In the genomic region with DNA sequence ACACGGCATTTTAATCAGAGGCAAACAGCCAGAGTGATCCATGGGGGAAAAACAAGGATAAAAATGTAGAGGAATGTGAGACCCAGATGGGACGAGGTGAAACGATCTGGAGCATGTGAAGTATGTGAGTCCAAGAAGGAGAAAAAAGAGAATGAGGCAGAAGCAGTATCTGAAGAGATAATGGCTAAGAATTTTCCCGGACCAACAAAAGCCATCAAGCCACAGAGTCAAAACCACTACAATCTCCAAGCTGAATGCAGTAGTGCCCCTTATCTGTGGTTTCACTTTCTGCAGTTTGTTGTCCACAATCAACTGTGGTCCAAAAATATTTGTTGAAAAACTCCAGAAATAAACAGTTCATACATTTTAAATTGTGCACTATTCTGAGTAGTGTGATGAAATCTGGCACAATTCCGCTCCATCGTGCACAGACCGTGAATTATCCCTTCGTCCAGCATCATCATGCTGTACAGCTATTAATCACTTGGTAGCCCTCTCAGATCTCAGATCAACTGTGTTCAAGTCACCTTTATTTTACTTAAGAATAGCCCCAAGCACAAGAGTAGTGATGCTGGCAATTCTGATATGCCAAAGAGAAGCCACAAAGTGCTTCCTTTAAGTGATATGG, we compare ENCODE assay signal across 13 cellular contexts. TPM values are rescaled to one million over a fixed set of nuclear protein-coding genes. Genes with fewer than 3 reads are reported as not detected.
DNase-seq lines count a peak whose midpoint lies in the region; FAIRE-seq and TF ChIP-seq lines count a peak whose summit lies in the region.
"Had no signal": no experiment of that assay in that cellular context is flagged by ENCODE, and none has a peak within 500 bp of the region (broad histone marks: within the 10 kb centered on the region; RNA-seq: fewer than 3 reads in every experiment).

No MANE protein-coding gene starts in this region.

- peaks cover 25% of the 10 kb centered on the region for H3K4me1 ChIP-seq in astrocyte (ENCODE audit: insufficient read depth, low read length)
- peaks cover 0 to 46% of the 10 kb centered on the region in 2 donors for H3K4me1 ChIP-seq in right atrium auricular region
- peaks cover under 1% of the 10 kb centered on the region for H3K4me1 ChIP-seq in stomach smooth muscle (ENCODE audit: control insufficient read depth, insufficient read depth, low read length)

- no peak for DNase-seq in GM12891 (ENCODE audit: insufficient read length, low spot score)
- DNase-seq in astrocyte (ENCODE audit: low read depth), result peak; percentile 87
- DNase-seq in right atrium auricular region (ENCODE audit: low spot score), result no peak
- DNase-seq in NCI-H187 (lab: John Stamatoyannopoulos, UW), result no peak
- no peak for DNase-seq in NCI-H524 (lab: John Stamatoyannopoulos, UW)
- DNase-seq in HT-29 (ENCODE audit: low spot score), result no peak
- no peak for DNase-seq in NCI-H82 treated with DMSO at 0.1 percent for 48 hours (lab: John Stamatoyannopoulos, UW; ENCODE audit: unreplicated experiment)
- DNase-seq: activated T-cell treated with anti-CD3 and anti-CD28 coated beads, Interleukin-2, amount 50 U/mL, for 24 hours; DMS79; KBM-7; NCI-H2081 treated with DMSO at 0.1 percent for 48 hours had no signal

- H4K20me1 ChIP-seq in astrocyte (ENCODE audit: insufficient read depth, low read length), result peaks cover 77% of the 10 kb centered on the region

- no peaks in the 10 kb centered on the region for H3K27me3 Mint-ChIP-seq in astrocyte (ENCODE audit: low read depth, unreplicated experiment)

- H3K9me3 Mint-ChIP-seq in astrocyte (ENCODE audit: unreplicated experiment), result no peaks in the 10 kb centered on the region

- H3K79me2 ChIP-seq in astrocyte (ENCODE audit: insufficient read depth, low read length), result peaks cover 98% of the 10 kb centered on the region

- H3K27ac Mint-ChIP-seq in astrocyte (ENCODE audit: unreplicated experiment), result peak overlapping the region; percentile 77
- H3K27ac Mint-ChIP-seq: activated T-cell treated with anti-CD3 and anti-CD28 coated beads, Interleukin-2, amount 50 U/mL, for 24 hours had no signal

- H2AFZ ChIP-seq in astrocyte (ENCODE audit: low read depth, low read length), result no peak overlapping the region

- H3K4me3 Mint-ChIP-seq in astrocyte (ENCODE audit: unreplicated experiment), result peak overlapping the region; percentile 21
- H3K4me3 Mint-ChIP-seq: activated T-cell treated with anti-CD3 and anti-CD28 coated beads, Interleukin-2, amount 50 U/mL, for 24 hours had no signal

- no peak for TF ChIP-seq CTCF in astrocyte (IDR thresholded peaks at IDR 0.05; ENCODE audit: insufficient read depth, low read depth, low read length)
- TF ChIP-seq CTCF in right atrium auricular region (IDR thresholded peaks at IDR 0.05), result no peak

- no peaks in the 10 kb centered on the region for H3K27me3 ChIP-seq in astrocyte (ENCODE audit: insufficient read depth, low read length)
- no peaks in the 10 kb centered on the region for H3K27me3 ChIP-seq in right atrium auricular region
- no peaks in the 10 kb centered on the region for H3K27me3 ChIP-seq in stomach smooth muscle (ENCODE audit: control insufficient read depth in 1 of 2, insufficient read depth in 2 of 2, low read length in 2 of 2)

- peaks cover 40% of the 10 kb centered on the region for H3K4me1 Mint-ChIP-seq in astrocyte (ENCODE audit: low read depth, unreplicated experiment)

- H3K4me3 ChIP-seq in astrocyte (ENCODE audit: insufficient read depth, low read depth, low read length), result no peak overlapping the region
- peak overlapping the region in 1 of 2 donors; percentile 29 for H3K4me3 ChIP-seq in right atrium auricular region
- H3K4me3 ChIP-seq in stomach smooth muscle (ENCODE audit: low read length in 2 of 2), result peak overlapping the region; percentile 44 to 50

- TF ChIP-seq POLR2A in GM12891 (IDR thresholded peaks at IDR 0.05; ENCODE audit: low read depth, low read length), result no peak

- H3K9me3 ChIP-seq in astrocyte (ENCODE audit: insufficient read depth, low read depth, low read length) (no peaks in the 10 kb centered on the region), right atrium auricular region (peaks cover 0 to 5% of the 10 kb centered on the region in 2 donors), stomach smooth muscle (ENCODE audit: control insufficient read depth in 2 of 2, low read length in 2 of 2) (no peaks in the 10 kb centered on the region)

- H3K27ac ChIP-seq in astrocyte (ENCODE audit: low read depth, low read length) (peak overlapping the region; percentile 28), right atrium auricular region (peak overlapping the region; percentile 61 to 71), stomach smooth muscle (ENCODE audit: low read length) (peak overlapping the region; percentile 7)

- FAIRE-seq in GM12891 (lab: Jason Lieb, UNC), result peak; percentile 50
- FAIRE-seq in astrocyte (lab: Jason Lieb, UNC), result peak; percentile 58
- FAIRE-seq: bronchial epithelial cell had no signal

- H3K9ac ChIP-seq in astrocyte (ENCODE audit: low read length) (peak overlapping the region; percentile 9), stomach smooth muscle (ENCODE audit: low read length in 2 of 2) (peak overlapping the region; percentile 20 to 37)

- H3K4me2 ChIP-seq in astrocyte (ENCODE audit: low read length), result peak overlapping the region; percentile 58

- H3K36me3 Mint-ChIP-seq in astrocyte (ENCODE audit: low read depth, unreplicated experiment), result peaks cover 6% of the 10 kb centered on the region

- H3K36me3 ChIP-seq in astrocyte (ENCODE audit: insufficient read depth, low read length), result no peaks in the 10 kb centered on the region
- H3K36me3 ChIP-seq in right atrium auricular region, result no peaks in the 10 kb centered on the region
- H3K36me3 ChIP-seq in stomach smooth muscle (ENCODE audit: control insufficient read depth in 2 of 2, insufficient read depth in 2 of 2, low read length in 2 of 2), result no peaks in the 10 kb centered on the region

TF ChIP-seq in GM12891, 5 proteins besides CTCF, POLR2A, EP300 and RAD21:
- TF ChIP-seq PAX5 (IDR thresholded peaks at IDR 0.05; ENCODE audit: insufficient read depth, low read length, severe bottlenecking) (no peak), POLR2AphosphoS5 (IDR thresholded peaks at IDR 0.05; ENCODE audit: low read depth, low read length) (no peak), POU2F2 (IDR thresholded peaks at IDR 0.05; ENCODE audit: low read depth, low read length) (no peak), TAF1 (IDR thresholded peaks at IDR 0.05; ENCODE audit: low read depth, low read length) (no peak), SPI1 (IDR thresholded peaks at IDR 0.05; ENCODE audit: low read depth, low read length) (no peak)

RNA-seq across cellular contexts. Expression of a gene that starts 18.7 kb away (rescaled TPM):
- 31.0 TPM for polyA plus RNA-seq in GM12891 (2012; ENCODE audit: low read depth, missing spikeins)
- total RNA-seq in astrocyte, result 125 and 150 TPM in 2 replicates
- total RNA-seq in right atrium auricular region, result 10 to 100 TPM; 48.9 to 49.1 TPM
- total RNA-seq in HT-29 (2014; rRNA removed; shearing (Covaris generic)), result 14.3 and 28.6 TPM in 2 replicates

Comparison
In these comparisons a context has a peak if more than half of its experiments do, and no peak if none do; other contexts are left out.
1. H3K27ac ChIP-seq: peak in every context shown above with its lines; median percentile 66 in right atrium auricular region; 28 in astrocyte; 7 in stomach smooth muscle.